ENCODE assay signal across 20 cellular contexts in genomic region chr19:44865196-44865767, GRCh38. TPM values are rescaled to one million over a fixed set of nuclear protein-coding genes. Genes with fewer than 3 reads are reported as not detected.
"Had no signal": no experiment of that assay in that cellular context is flagged by ENCODE, and none has a peak within 500 bp of the region (broad histone marks: within the 10 kb centered on the region; RNA-seq: fewer than 3 reads in every experiment).

No MANE protein-coding gene starts in this region.

- H3K4me1 Mint-ChIP-seq: activated CD4-positive, alpha-beta T cell treated with anti-CD3 and anti-CD28 coated beads, Interleukin-2, amount 10 ng/mL, durations not matched to agents 24 days and 14 days; activated naive CD8-positive, alpha-beta T cell treated with anti-CD3 and anti-CD28 coated beads, Interleukin-2, amount 50 U/mL, for 24 hours; central memory CD8-positive, alpha-beta T cell; T-cell had no signal

- H3K4me3 Mint-ChIP-seq: activated CD4-positive, alpha-beta T cell treated with anti-CD3 and anti-CD28 coated beads, Interleukin-2, amount 10 ng/mL, durations not matched to agents 24 days and 14 days; activated CD8-positive, alpha-beta T cell treated with anti-CD3 and anti-CD28 coated beads, Interleukin-2, amount 10 ng/mL, durations not matched to agents 7 days and 5 days; activated naive CD4-positive, alpha-beta T cell treated with anti-CD3 and anti-CD28 coated beads, Interleukin-2, amount 10 ng/mL, durations not matched to agents 7 days and 5 days; activated naive CD8-positive, alpha-beta T cell treated with anti-CD3 and anti-CD28 coated beads, Interleukin-2, amount 50 U/mL, for 24 hours; activated T-cell treated with anti-CD3 and anti-CD28 coated beads, Interleukin-2, amount 50 U/mL, for 24 hours; central memory CD8-positive, alpha-beta T cell; naive thymus-derived CD8-positive, alpha-beta T cell; T-cell had no signal

- H3K27me3 ChIP-seq: colonic mucosa, left lung, right atrium auricular region, upper lobe of right lung had no signal

- H3K4me3 ChIP-seq: colonic mucosa, left lung, prostate gland, right atrium auricular region, skin epidermis, thoracic aorta, upper lobe of right lung had no signal

- H3K27ac Mint-ChIP-seq: activated CD4-positive, alpha-beta T cell treated with anti-CD3 and anti-CD28 coated beads, Interleukin-2, amount 10 ng/mL, durations not matched to agents 24 days and 14 days; activated CD8-positive, alpha-beta T cell treated with anti-CD3 and anti-CD28 coated beads, Interleukin-2, amount 10 ng/mL, durations not matched to agents 7 days and 5 days; activated naive CD4-positive, alpha-beta T cell treated with anti-CD3 and anti-CD28 coated beads, Interleukin-2, amount 10 ng/mL, durations not matched to agents 7 days and 5 days; activated naive CD8-positive, alpha-beta T cell treated with anti-CD3 and anti-CD28 coated beads, Interleukin-2, amount 50 U/mL, for 24 hours; activated T-cell treated with anti-CD3 and anti-CD28 coated beads, Interleukin-2, amount 50 U/mL, for 24 hours; T-cell had no signal

- H3K9me3 Mint-ChIP-seq: activated CD4-positive, alpha-beta T cell treated with anti-CD3 and anti-CD28 coated beads, Interleukin-2, amount 10 ng/mL, durations not matched to agents 24 days and 14 days; activated naive CD4-positive, alpha-beta T cell treated with anti-CD3 and anti-CD28 coated beads, Interleukin-2, amount 10 ng/mL, durations not matched to agents 7 days and 5 days; activated naive CD8-positive, alpha-beta T cell treated with anti-CD3 and anti-CD28 coated beads, Interleukin-2, amount 50 U/mL, for 24 hours; activated T-cell treated with anti-CD3 and anti-CD28 coated beads, Interleukin-2, amount 50 U/mL, for 24 hours; central memory CD8-positive, alpha-beta T cell; naive thymus-derived CD8-positive, alpha-beta T cell; T-cell had no signal

- H3K27ac ChIP-seq: colonic mucosa, left lung, prostate gland, right atrium auricular region, thoracic aorta, upper lobe of right lung had no signal

- DNase-seq: activated CD4-positive, alpha-beta T cell treated with anti-CD3 and anti-CD28 coated beads, Interleukin-2, amount 10 ng/mL, durations not matched to agents 24 days and 14 days; activated CD8-positive, alpha-beta T cell treated with anti-CD3 and anti-CD28 coated beads, Interleukin-2, amount 10 ng/mL, durations not matched to agents 7 days and 5 days; activated naive CD4-positive, alpha-beta T cell treated with anti-CD3 and anti-CD28 coated beads, Interleukin-2, amount 10 ng/mL, durations not matched to agents 7 days and 5 days; activated naive CD8-positive, alpha-beta T cell treated with anti-CD3 and anti-CD28 coated beads, Interleukin-2, amount 50 U/mL, for 24 hours; activated T-cell treated with anti-CD3 and anti-CD28 coated beads, Interleukin-2, amount 50 U/mL, for 24 hours; colonic mucosa; erythroblast; left lung; mammary epithelial cell; naive thymus-derived CD8-positive, alpha-beta T cell; SK-N-SH; stimulated activated CD4-positive, alpha-beta T cell treated with anti-CD3 and anti-CD28 coated beads, Interleukin-2, amount 100 ng/mL, for 48 hours; T-cell; T-helper 9 cell; upper lobe of right lung had no signal

- H3K4me1 ChIP-seq: colonic mucosa, prostate gland had no signal

- ATAC-seq: activated CD8-positive, alpha-beta T cell treated with anti-CD3 and anti-CD28 coated beads, Interleukin-2, amount 10 ng/mL, durations not matched to agents 7 days and 5 days; activated naive CD8-positive, alpha-beta T cell treated with anti-CD3 and anti-CD28 coated beads, Interleukin-2, amount 50 U/mL, for 24 hours; left lung; naive thymus-derived CD8-positive, alpha-beta T cell; T-cell; upper lobe of right lung had no signal

- H3K36me3 Mint-ChIP-seq: activated naive CD4-positive, alpha-beta T cell treated with anti-CD3 and anti-CD28 coated beads, Interleukin-2, amount 10 ng/mL, durations not matched to agents 7 days and 5 days; naive thymus-derived CD8-positive, alpha-beta T cell; T-cell had no signal

- H3K27me3 Mint-ChIP-seq: activated CD4-positive, alpha-beta T cell treated with anti-CD3 and anti-CD28 coated beads, Interleukin-2, amount 10 ng/mL, durations not matched to agents 24 days and 14 days; activated naive CD8-positive, alpha-beta T cell treated with anti-CD3 and anti-CD28 coated beads, Interleukin-2, amount 50 U/mL, for 24 hours had no signal

- H3K36me3 ChIP-seq: colonic mucosa, prostate gland had no signal

- H3K9me3 ChIP-seq: colonic mucosa, left lung, prostate gland, right atrium auricular region, SK-N-SH, thoracic aorta, upper lobe of right lung had no signal

RNA-seq across cellular contexts. Expression of gene APOE, which starts 40.3 kb away (rescaled TPM):
- polyA plus RNA-seq: naive thymus-derived CD8-positive, alpha-beta T cell had no signal

RNA-seq across cellular contexts. Expression of gene APOC1, which starts 49.1 kb away (rescaled TPM):
- total RNA-seq: activated CD8-positive, alpha-beta T cell treated with anti-CD3 and anti-CD28 coated beads, Interleukin-2, amount 10 ng/mL, durations not matched to agents 7 days and 5 days had no signal
- polyA plus RNA-seq: naive thymus-derived CD8-positive, alpha-beta T cell had no signal

RNA-seq across cellular contexts. Expression of gene BCAM, which starts 56.4 kb away (rescaled TPM):
- total RNA-seq: activated CD4-positive, alpha-beta T cell treated with anti-CD3 and anti-CD28 coated beads, Interleukin-2, amount 10 ng/mL, durations not matched to agents 24 days and 14 days; activated CD8-positive, alpha-beta T cell treated with anti-CD3 and anti-CD28 coated beads, Interleukin-2, amount 10 ng/mL, durations not matched to agents 7 days and 5 days; naive thymus-derived CD8-positive, alpha-beta T cell had no signal
- polyA plus RNA-seq: naive thymus-derived CD8-positive, alpha-beta T cell had no signal
